ENCODE assay signal across 1 cellular context in genomic region chr11:83284501-83285051, GRCh38.
TF ChIP-seq lines count a peak whose summit lies in the region.

No MANE protein-coding gene starts in this region.

TF ChIP-seq in HepG2, 621 proteins besides CTCF, POLR2A, EP300 and RAD21 (continued from another document and continues in another):
- no peak for TF ChIP-seq ZBTB34 (CRISPR knock-in tag; IDR thresholded peaks at IDR 0.05)
- TF ChIP-seq ZFP62 (CRISPR knock-in tag; IDR thresholded peaks at IDR 0.05), result no peak
- TF ChIP-seq SIX4 (CRISPR knock-in tag; IDR thresholded peaks at IDR 0.05), result no peak
- TF ChIP-seq ZNF784 (CRISPR knock-in tag; IDR thresholded peaks at IDR 0.05; ENCODE audit: borderline replicate concordance), result no peak
- TF ChIP-seq ZFP37 (CRISPR knock-in tag; IDR thresholded peaks at IDR 0.05; ENCODE audit: borderline replicate concordance), result no peak
- TF ChIP-seq ZBTB10 (CRISPR knock-in tag; IDR thresholded peaks at IDR 0.05; ENCODE audit: borderline replicate concordance), result no peak
- no peak for TF ChIP-seq ZNF546 (CRISPR knock-in tag; conservative IDR thresholded peaks at IDR 0.05)
- no peak for TF ChIP-seq SNAI1 (CRISPR knock-in tag; IDR thresholded peaks at IDR 0.05; ENCODE audit: borderline replicate concordance)
- no peak for TF ChIP-seq ATF2 (CRISPR knock-in tag; IDR thresholded peaks at IDR 0.05)
- TF ChIP-seq ZFP1 (CRISPR knock-in tag; IDR thresholded peaks at IDR 0.05), result no peak
- no peak for TF ChIP-seq SSRP1 (CRISPR knock-in tag; IDR thresholded peaks at IDR 0.05)
- TF ChIP-seq ZNF512 (CRISPR knock-in tag; IDR thresholded peaks at IDR 0.05), result no peak
- TF ChIP-seq SNAPC2 (CRISPR knock-in tag; IDR thresholded peaks at IDR 0.05), result no peak
- TF ChIP-seq PHF5A (CRISPR knock-in tag; IDR thresholded peaks at IDR 0.05; ENCODE audit: low read depth, unreplicated experiment), result peak; percentile 20
- TF ChIP-seq KDM5B (CRISPR knock-in tag; IDR thresholded peaks at IDR 0.05; ENCODE audit: borderline replicate concordance), result no peak
- no peak for TF ChIP-seq SP1 (IDR thresholded peaks at IDR 0.05)
- no peak for TF ChIP-seq SP1 (CRISPR knock-in tag; IDR thresholded peaks at IDR 0.05)
- TF ChIP-seq ZNF615 (CRISPR knock-in tag; IDR thresholded peaks at IDR 0.05; ENCODE audit: borderline replicate concordance), result no peak
- TF ChIP-seq CEBPB (IDR thresholded peaks at IDR 0.05; ENCODE audit: borderline replicate concordance, low read depth, low read length), result peak; percentile 24; the same call in 1 of the 2 replicates
- no peak for TF ChIP-seq ZNF678 (CRISPR knock-in tag; IDR thresholded peaks at IDR 0.05)
- TF ChIP-seq HMGA1 (CRISPR knock-in tag; conservative IDR thresholded peaks at IDR 0.05), result no peak
- no peak for TF ChIP-seq ZNF430 (CRISPR knock-in tag; IDR thresholded peaks at IDR 0.05)
- TF ChIP-seq ZNF598 (CRISPR knock-in tag; IDR thresholded peaks at IDR 0.05; ENCODE audit: borderline replicate concordance), result no peak
- TF ChIP-seq ZBTB40 (IDR thresholded peaks at IDR 0.05), result no peak
- no peak for TF ChIP-seq ZBTB40 (CRISPR knock-in tag; IDR thresholded peaks at IDR 0.05)
- no peak for TF ChIP-seq RNF219 (CRISPR knock-in tag; IDR thresholded peaks at IDR 0.05)
- no peak for TF ChIP-seq PHF21A (CRISPR knock-in tag; IDR thresholded peaks at IDR 0.05)
- no peak for TF ChIP-seq THAP9 (CRISPR knock-in tag; IDR thresholded peaks at IDR 0.05; ENCODE audit: borderline replicate concordance)
- TF ChIP-seq NFE2 (CRISPR knock-in tag; IDR thresholded peaks at IDR 0.05), result no peak
- no peak for TF ChIP-seq ZFP82 (CRISPR knock-in tag; IDR thresholded peaks at IDR 0.05; ENCODE audit: borderline replicate concordance)
- no peak for TF ChIP-seq CBFB (CRISPR knock-in tag; IDR thresholded peaks at IDR 0.05)
- TF ChIP-seq JARID2 (CRISPR knock-in tag; IDR thresholded peaks at IDR 0.05; ENCODE audit: insufficient replicate concordance), result no peak
- TF ChIP-seq STAT5B (CRISPR knock-in tag; IDR thresholded peaks at IDR 0.05), result no peak
- TF ChIP-seq ZNF343 (CRISPR knock-in tag; IDR thresholded peaks at IDR 0.05), result no peak
- no peak for TF ChIP-seq ZNF253 (CRISPR knock-in tag; IDR thresholded peaks at IDR 0.05; ENCODE audit: borderline replicate concordance)
- no peak for TF ChIP-seq MYPOP (CRISPR knock-in tag; IDR thresholded peaks at IDR 0.05)
